In genomic region chr5:29879401-29879800, GRCh38 we compare ENCODE assay signal across 9 cellular contexts.
"Had no signal": no experiment of that assay in that cellular context is flagged by ENCODE, and none has a peak within 500 bp of the region (broad histone marks: within the 10 kb centered on the region; RNA-seq: fewer than 3 reads in every experiment).

No MANE protein-coding gene starts in this region.

- H3K9ac ChIP-seq: KMS-11 had no signal

- H3K4me3 Mint-ChIP-seq: IgD-negative memory B cell had no signal

- H3K36me3 Mint-ChIP-seq: IgD-negative memory B cell had no signal

- H3K27me3 Mint-ChIP-seq: IgD-negative memory B cell had no signal

- DNase-seq: IMR-90, KBM-7, KG1 had no signal

- H3K27ac Mint-ChIP-seq: IgD-negative memory B cell had no signal

- FAIRE-seq: HepG2, HTR-8/SVneo, K562 had no signal

- H3K4me1 Mint-ChIP-seq: IgD-negative memory B cell had no signal

- ATAC-seq: HepG2, K562 had no signal

- H3K4me3 ChIP-seq: K562 had no signal

- H3K4me2 ChIP-seq: KMS-11 had no signal

- H3K27ac ChIP-seq: HL-60, KMS-11 had no signal
